Comparison of ENCODE assay signal across 8 cellular contexts in genomic region chr14:103188691-103189480, GRCh38.
DNase-seq lines count a peak whose midpoint lies in the region; ATAC-seq, FAIRE-seq and TF ChIP-seq lines count a peak whose summit lies in the region.

No MANE protein-coding gene starts in this region.

- H3K9me3 ChIP-seq in HUES6 (ENCODE audit: control insufficient read depth, insufficient read depth, low read depth, low read length): peaks cover 4% of the 10 kb centered on the region

- no peak overlapping the region for H3K27ac ChIP-seq in HUES6 (ENCODE audit: low read depth, low read length)

- peak overlapping the region; percentile 51 for H3K4me3 ChIP-seq in HUES6 (ENCODE audit: low read depth, low read length)

- FAIRE-seq in GM12892 (lab: Jason Lieb, UNC): no peak

- H3K27me3 ChIP-seq in HUES6 (ENCODE audit: control insufficient read depth, insufficient read depth, low read length): peaks cover 23% of the 10 kb centered on the region; the same call in 1 of the 2 replicates

- DNase-seq in amniotic epithelial cell (ENCODE audit: low read depth) (peak; percentile 50), iPS-NIHi7 (ENCODE audit: extremely low spot score) (peak; percentile 57), NCI-H524 treated with DMSO at 0.1 percent for 48 hours (lab: John Stamatoyannopoulos, UW) (no peak), GM12892 (ENCODE audit: insufficient read length) (no peak)
- DNase-seq in stimulated activated CD8-positive, alpha-beta memory T cell treated with anti-CD3 and anti-CD28 coated beads, Interleukin-12 subunit alpha, Interleukin-12 subunit beta, amount 100 ng/mL, for 24 hours (ENCODE audit: extremely low read depth): peak; percentile 5

- no peak overlapping the region for H3K9ac ChIP-seq in HUES6 (ENCODE audit: low read length)

- ATAC-seq in GM21390 (IDR thresholded peaks at IDR 0.05; ENCODE audit: unreplicated experiment) (no peak), HG02973 (IDR thresholded peaks at IDR 0.05; ENCODE audit: unreplicated experiment) (no peak)

- no peak for TF ChIP-seq POLR2A in GM12892 (IDR thresholded peaks at IDR 0.05; ENCODE audit: low read depth, low read length)

- peaks cover 28% of the 10 kb centered on the region for H3K4me1 ChIP-seq in HUES6 (ENCODE audit: control insufficient read depth, insufficient read depth, low read length)

- no peaks in the 10 kb centered on the region for H3K36me3 ChIP-seq in HUES6 (ENCODE audit: control insufficient read depth, insufficient read depth, low read length)

Comparison
In these comparisons a context has a peak if more than half of its experiments do, and no peak if none do; other contexts are left out.
1. DNase-seq: peak in amniotic epithelial cell (single experiment), iPS-NIHi7 (single experiment) and stimulated activated CD8-positive, alpha-beta memory T cell treated with anti-CD3 and anti-CD28 coated beads, Interleukin-12 subunit alpha, Interleukin-12 subunit beta, amount 100 ng/mL, for 24 hours (single experiment); none in NCI-H524 treated with DMSO at 0.1 percent for 48 hours (single experiment) and GM12892 (single experiment).